ENCODE assay signal across 25 cellular contexts in the genomic region with DNA sequence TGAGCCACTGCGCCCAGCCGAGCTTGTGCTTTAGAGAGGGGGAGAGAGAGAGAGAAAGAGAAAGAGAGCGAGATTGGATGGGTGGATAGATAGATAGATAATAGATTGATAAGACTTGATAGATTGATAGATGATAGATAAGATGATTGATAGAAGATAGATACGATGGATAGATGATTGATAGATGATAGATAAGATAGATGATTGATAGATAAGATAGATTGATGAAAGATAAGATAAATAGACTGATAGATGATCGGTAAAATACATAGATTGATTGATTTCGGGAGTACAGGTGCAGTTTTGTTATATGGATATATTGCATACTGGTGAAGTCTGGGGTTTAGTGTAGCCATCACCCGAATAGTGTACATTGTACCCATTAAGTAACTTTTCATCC.
DNase-seq lines count a peak whose midpoint lies in the region; ATAC-seq lines count a peak whose summit lies in the region.
"Had no signal": no experiment of that assay in that cellular context is flagged by ENCODE, and none has a peak within 500 bp of the region (broad histone marks: within the 10 kb centered on the region; RNA-seq: fewer than 3 reads in every experiment).

No MANE protein-coding gene starts in this region.

- DNase-seq in T-helper 1 cell, result no peak
- no peak for DNase-seq in activated T-cell treated with anti-CD3 and anti-CD28 coated beads, Interleukin-2, amount 50 U/mL, for 72 hours
- DNase-seq in activated T-cell treated with anti-CD3 and anti-CD28 coated beads, Interleukin-2, amount 50 U/mL, for 48 hours, result no peak
- no peak for DNase-seq in naive thymus-derived CD8-positive, alpha-beta T cell
- DNase-seq: ACHN; Caco-2; CD8-positive, alpha-beta T cell; GF-D8; H7; HFFc6; KBM-7; MG63; NCI-H2029; NCI-H446; NCI-H524 treated with DMSO at 0.1 percent for 48 hours; NCI-H774; NK-92 treated with Interleukin-12 subunit alpha and Interleukin-12 subunit beta, amount 100 ng/mL, for 24 hours; PC-3; SJCRH30 had no signal

- H3K27me3 Mint-ChIP-seq in T-helper 1 cell treated with Interleukin-12 subunit alpha and Interleukin-12 subunit beta and Interleukin-4 antibody, amounts not matched to agents 30 μg/mL and 1 μg/mL, for 36 hours (ENCODE audit: low read depth), result no peaks in the 10 kb centered on the region
- no peaks in the 10 kb centered on the region for H3K27me3 Mint-ChIP-seq in activated T-cell treated with anti-CD3 and anti-CD28 coated beads, Interleukin-2, amount 50 U/mL, for 72 hours (ENCODE audit: low read depth)
- H3K27me3 Mint-ChIP-seq in naive thymus-derived CD8-positive, alpha-beta T cell, result no peaks in the 10 kb centered on the region

- H3K36me3 Mint-ChIP-seq in T-helper 1 cell treated with Interleukin-12 subunit alpha and Interleukin-12 subunit beta and Interleukin-4 antibody, amounts not matched to agents 30 μg/mL and 1 μg/mL, for 36 hours (ENCODE audit: low read depth), result peaks cover 2% of the 10 kb centered on the region
- no peaks in the 10 kb centered on the region for H3K36me3 Mint-ChIP-seq in activated T-cell treated with anti-CD3 and anti-CD28 coated beads, Interleukin-2, amount 50 U/mL, for 72 hours (ENCODE audit: insufficient read depth in 2 of 2)
- H3K36me3 Mint-ChIP-seq in naive thymus-derived CD8-positive, alpha-beta T cell, result no peaks in the 10 kb centered on the region
- H3K36me3 Mint-ChIP-seq: CD8-positive, alpha-beta T cell had no signal

- H3K9me3 Mint-ChIP-seq in T-helper 1 cell treated with Interleukin-12 subunit alpha and Interleukin-12 subunit beta and Interleukin-4 antibody, amounts not matched to agents 30 μg/mL and 1 μg/mL, for 36 hours, result no peaks in the 10 kb centered on the region
- no peaks in the 10 kb centered on the region for H3K9me3 Mint-ChIP-seq in activated T-cell treated with anti-CD3 and anti-CD28 coated beads, Interleukin-2, amount 50 U/mL, for 72 hours
- no peaks in the 10 kb centered on the region for H3K9me3 Mint-ChIP-seq in naive thymus-derived CD8-positive, alpha-beta T cell
- H3K9me3 Mint-ChIP-seq: CD8-positive, alpha-beta T cell; HFFc6 had no signal

- ATAC-seq in activated T-cell treated with anti-CD3 and anti-CD28 coated beads, Interleukin-2, amount 50 U/mL, for 72 hours (replicated peaks in 1 of 2), result no peak
- no peak for ATAC-seq in naive thymus-derived CD8-positive, alpha-beta T cell
- ATAC-seq in GM21367 (IDR thresholded peaks at IDR 0.05; ENCODE audit: unreplicated experiment) (no peak), GM21515 (IDR thresholded peaks at IDR 0.05; ENCODE audit: unreplicated experiment) (no peak)
- ATAC-seq: CD8-positive, alpha-beta T cell; PC-3; SK-N-SH treated with all-trans-retinoic acid at 6 μM for 48 hours had no signal

- peak overlapping the region; percentile 2 for H3K4me3 Mint-ChIP-seq in T-helper 1 cell treated with Interleukin-12 subunit alpha and Interleukin-12 subunit beta and Interleukin-4 antibody, amounts not matched to agents 30 μg/mL and 1 μg/mL, for 36 hours
- peak overlapping the region in 1 of 2 donors; percentile 52 for H3K4me3 Mint-ChIP-seq in activated T-cell treated with anti-CD3 and anti-CD28 coated beads, Interleukin-2, amount 50 U/mL, for 72 hours
- peak overlapping the region in 5 of 10 donors; percentile 3 to 80 (median 30) for H3K4me3 Mint-ChIP-seq in naive thymus-derived CD8-positive, alpha-beta T cell

- peak overlapping the region; percentile 34 for H3K27ac Mint-ChIP-seq in T-helper 1 cell treated with Interleukin-12 subunit alpha and Interleukin-12 subunit beta and Interleukin-4 antibody, amounts not matched to agents 30 μg/mL and 1 μg/mL, for 36 hours
- peak overlapping the region; percentile 47 for H3K27ac Mint-ChIP-seq in activated T-cell treated with anti-CD3 and anti-CD28 coated beads, Interleukin-2, amount 50 U/mL, for 72 hours
- peak overlapping the region in 8 of 10 donors; percentile 0 to 91 (median 42) for H3K27ac Mint-ChIP-seq in naive thymus-derived CD8-positive, alpha-beta T cell
- H3K27ac Mint-ChIP-seq: HFFc6 had no signal

- POLR2A ChIA-PET in naive thymus-derived CD8-positive, alpha-beta T cell (lab: Charles Lee), result no interaction called here

- H3K36me3 ChIP-seq in KOPT-K1 (ENCODE audit: insufficient read depth, low read length), result no peaks in the 10 kb centered on the region
- H3K36me3 ChIP-seq: MG63, SJCRH30 had no signal

- H3K4me1 Mint-ChIP-seq in T-helper 1 cell treated with Interleukin-12 subunit alpha and Interleukin-12 subunit beta and Interleukin-4 antibody, amounts not matched to agents 30 μg/mL and 1 μg/mL, for 36 hours (ENCODE audit: low read depth), result peaks cover 38% of the 10 kb centered on the region
- peaks cover 42% of the 10 kb centered on the region for H3K4me1 Mint-ChIP-seq in activated T-cell treated with anti-CD3 and anti-CD28 coated beads, Interleukin-2, amount 50 U/mL, for 72 hours (ENCODE audit: low read depth)
- peaks cover 21 to 52% (median 45%) of the 10 kb centered on the region in 4 donors for H3K4me1 Mint-ChIP-seq in naive thymus-derived CD8-positive, alpha-beta T cell

- H3K27ac ChIP-seq in KOPT-K1 (ENCODE audit: low read depth, low read length, poor library complexity, severe bottlenecking), result peak overlapping the region; percentile 83
- H3K27ac ChIP-seq: 22Rv1, SJCRH30 had no signal

- no peaks in the 10 kb centered on the region for H3K9me3 ChIP-seq in KOPT-K1 (ENCODE audit: insufficient read depth, low read length, poor library complexity, severe bottlenecking)
- H3K9me3 ChIP-seq: Caco-2, MG63, SJCRH30 had no signal
